ENCODE assay signal across 14 cellular contexts in genomic region chr6:139939189-139939979, GRCh38.
DNase-seq lines count a peak whose midpoint lies in the region; ATAC-seq, FAIRE-seq and TF ChIP-seq lines count a peak whose summit lies in the region.
"Had no signal": no experiment of that assay in that cellular context is flagged by ENCODE, and none has a peak within 500 bp of the region (broad histone marks: within the 10 kb centered on the region; RNA-seq: fewer than 3 reads in every experiment).

No MANE protein-coding gene starts in this region.

- TF ChIP-seq EP300 in neural cell (conservative IDR thresholded peaks at IDR 0.05; ENCODE audit: poor library complexity, severe bottlenecking): peak; percentile 27

- H3K27ac ChIP-seq in neural cell (ENCODE audit: low read length): peak overlapping the region; percentile 68
- H3K27ac ChIP-seq: suprapubic skin had no signal

- no peak for TF ChIP-seq POLR2A in H54 (IDR thresholded peaks at IDR 0.05; ENCODE audit: low read depth, low read length)

- TF ChIP-seq CTCF in neural cell (IDR thresholded peaks at IDR 0.05; ENCODE audit: poor library complexity, severe bottlenecking): no peak

- no peaks in the 10 kb centered on the region for H3K27me3 ChIP-seq in neural cell (ENCODE audit: insufficient read depth, low read depth, low read length)
- H3K27me3 ChIP-seq: suprapubic skin had no signal

- H3K9me3 ChIP-seq in neural cell (ENCODE audit: low read length): no peaks in the 10 kb centered on the region
- H3K9me3 ChIP-seq: suprapubic skin had no signal

- no peak overlapping the region for H3K4me3 ChIP-seq in neural cell (ENCODE audit: low read length)
- H3K4me3 ChIP-seq: suprapubic skin had no signal

- DNase-seq in DMS153 (lab: John Stamatoyannopoulos, UW): peak; percentile 24
- DNase-seq in DMS153 treated with DMSO at 0.1 percent for 48 hours (lab: John Stamatoyannopoulos, UW; ENCODE audit: unreplicated experiment): no peak
- DNase-seq in SK-MEL-5 (ENCODE audit: low read depth, low spot score): peak; percentile 50
- DNase-seq in T-helper 2 cell: no peak
- no peak for DNase-seq in H54 (ENCODE audit: insufficient read length, low spot score)
- DNase-seq: 8988T; activated CD4-positive, alpha-beta T cell treated with anti-CD3 and anti-CD28 coated beads, Interleukin-2, amount 10 ng/mL, durations not matched to agents 7 days and 5 days; CD4-positive, alpha-beta memory T cell; NCI-H226; posterior cingulate gyrus had no signal

- H2AFZ ChIP-seq in neural cell (ENCODE audit: low read depth, low read length): no peak overlapping the region

- ATAC-seq in HG02981 (IDR thresholded peaks at IDR 0.05; ENCODE audit: unreplicated experiment): peak; percentile 39
- no peak for ATAC-seq in GM19467 (IDR thresholded peaks at IDR 0.05; ENCODE audit: unreplicated experiment)

- H3K9me2 ChIP-seq in neural cell (ENCODE audit: insufficient read depth, low read length): no peaks in the 10 kb centered on the region

- no peaks in the 10 kb centered on the region for H3K36me3 ChIP-seq in neural cell (ENCODE audit: insufficient read depth, low read length)
- H3K36me3 ChIP-seq: suprapubic skin had no signal

- no peak overlapping the region for H3K4me2 ChIP-seq in neural cell (ENCODE audit: low read length)

- H3K79me2 ChIP-seq in neural cell (replicated peaks; ENCODE audit: insufficient read depth, low read length): no peaks in the 10 kb centered on the region

- H3F3A ChIP-seq in neural cell (ENCODE audit: insufficient read depth, low read length, poor library complexity, severe bottlenecking): no peaks in the 10 kb centered on the region

- FAIRE-seq in H54 (lab: Jason Lieb, UNC): no peak

- no peak for TF ChIP-seq RAD21 in neural cell (conservative IDR thresholded peaks at IDR 0.05)

- no peaks in the 10 kb centered on the region for H4K20me1 ChIP-seq in neural cell (ENCODE audit: insufficient read depth)

- in situ Hi-C loops in SK-MEL-5 (cut with HindIII; ENCODE audit: low pct_unique_long_range_greater_than_20kb, low sequenced_read_pairs): no loop called here

- no peak overlapping the region for H3K9ac ChIP-seq in neural cell (ENCODE audit: low read length)

TF ChIP-seq in neural cell, 6 proteins besides CTCF, POLR2A, EP300 and RAD21:
- no peak for TF ChIP-seq MXI1 (conservative IDR thresholded peaks at IDR 0.05; ENCODE audit: poor library complexity, severe bottlenecking)
- TF ChIP-seq POLR2AphosphoS5 (IDR thresholded peaks at IDR 0.05): no peak
- TF ChIP-seq TAF1 (IDR thresholded peaks at IDR 0.05; ENCODE audit: low read depth): no peak
- no peak for TF ChIP-seq REST (IDR thresholded peaks at IDR 0.05; ENCODE audit: borderline replicate concordance)
- no peak for TF ChIP-seq EZH2 (IDR thresholded peaks at IDR 0.05; ENCODE audit: borderline replicate concordance, insufficient read depth, low read length, poor library complexity, severe bottlenecking)
- TF ChIP-seq SMC3 (conservative IDR thresholded peaks at IDR 0.05; ENCODE audit: poor library complexity): no peak

Comparison
In these comparisons a context has a peak if more than half of its experiments do, and no peak if none do; other contexts are left out.
1. DNase-seq: peak in DMS153 (single experiment) and SK-MEL-5 (single experiment); none in DMS153 treated with DMSO at 0.1 percent for 48 hours (single experiment), T-helper 2 cell (0 of 5) and H54 (single experiment).